ENCODE assay signal across 8 cellular contexts in genomic region chr1:227886993-227887696, GRCh38.
A peak's percentile ranks its signal among the peaks of the same experiment; 100 is the strongest.
DNase-seq lines count a peak whose midpoint lies in the region; ATAC-seq and TF ChIP-seq lines count a peak whose summit lies in the region.

No MANE protein-coding gene starts in this region.

- no peak overlapping the region for H3K4me3 ChIP-seq in parathyroid adenoma (ENCODE audit: low read depth, low read length)

- H3K36me3 Mint-ChIP-seq in glutamatergic neuron (ENCODE audit: unreplicated experiment), result no peaks in the 10 kb centered on the region

- H3K27ac ChIP-seq in parathyroid adenoma (no peak overlapping the region), substantia nigra (ENCODE audit: low read depth, low read length, poor library complexity, severe bottlenecking) (no peak overlapping the region)

- H3K4me3 Mint-ChIP-seq in glutamatergic neuron (ENCODE audit: unreplicated experiment), result no peak overlapping the region

- H3K27me3 Mint-ChIP-seq in glutamatergic neuron (ENCODE audit: unreplicated experiment), result peaks cover 2% of the 10 kb centered on the region

- H3K27me3 ChIP-seq in parathyroid adenoma (ENCODE audit: control insufficient read depth, insufficient read depth, low read length), result no peaks in the 10 kb centered on the region

- no peak for TF ChIP-seq CTCF in glutamatergic neuron (IDR thresholded peaks at IDR 0.05; ENCODE audit: partially characterized antibody, unreplicated experiment)
- TF ChIP-seq CTCF in parathyroid adenoma (IDR thresholded peaks at IDR 0.05), result no peak

- no peaks in the 10 kb centered on the region for H3K9me3 ChIP-seq in parathyroid adenoma (ENCODE audit: control insufficient read depth, low read length)

- peaks cover 2% of the 10 kb centered on the region for H3K4me1 Mint-ChIP-seq in glutamatergic neuron (ENCODE audit: low read depth, unreplicated experiment)

- H2AFZ ChIP-seq in parathyroid adenoma, result peak overlapping the region; percentile 74

- no peaks in the 10 kb centered on the region for H3K36me3 ChIP-seq in parathyroid adenoma (ENCODE audit: control insufficient read depth, insufficient read depth, low read length)

- no peaks in the 10 kb centered on the region for H3K4me1 ChIP-seq in parathyroid adenoma

- no peaks in the 10 kb centered on the region for H3K79me2 ChIP-seq in parathyroid adenoma

- DNase-seq in HCEC 1CT (peak; percentile 37), glutamatergic neuron (peak; percentile 35), substantia nigra (lab: John Stamatoyannopoulos, UW) (no peak)
- DNase-seq in activated T-cell treated with anti-CD3 and anti-CD28 coated beads, Interleukin-2, amount 50 U/mL, for 1 hour, result peak; percentile 45

- H3K9ac ChIP-seq in parathyroid adenoma, result no peak overlapping the region

- no peak for ATAC-seq in GM21723 (IDR thresholded peaks at IDR 0.05; ENCODE audit: unreplicated experiment)
- no peak for ATAC-seq in HG02571 (IDR thresholded peaks at IDR 0.05; ENCODE audit: unreplicated experiment)
- ATAC-seq in GM21576 (IDR thresholded peaks at IDR 0.05; ENCODE audit: unreplicated experiment), result no peak

- H3K4me2 ChIP-seq in parathyroid adenoma (ENCODE audit: low read length), result peak overlapping the region; percentile 2

- peaks cover 5% of the 10 kb centered on the region for H3K9me3 Mint-ChIP-seq in glutamatergic neuron (ENCODE audit: unreplicated experiment)

- no peak overlapping the region for H3K27ac Mint-ChIP-seq in glutamatergic neuron (ENCODE audit: unreplicated experiment)

Comparison
In these comparisons a context has a peak if more than half of its experiments do, and no peak if none do; other contexts are left out.
1. DNase-seq: peak in HCEC 1CT (single experiment), activated T-cell treated with anti-CD3 and anti-CD28 coated beads, Interleukin-2, amount 50 U/mL, for 1 hour (single experiment) and glutamatergic neuron (single experiment); none in substantia nigra (0 of 49).